1 cellular context compared by ENCODE assay signal in the genomic region with DNA sequence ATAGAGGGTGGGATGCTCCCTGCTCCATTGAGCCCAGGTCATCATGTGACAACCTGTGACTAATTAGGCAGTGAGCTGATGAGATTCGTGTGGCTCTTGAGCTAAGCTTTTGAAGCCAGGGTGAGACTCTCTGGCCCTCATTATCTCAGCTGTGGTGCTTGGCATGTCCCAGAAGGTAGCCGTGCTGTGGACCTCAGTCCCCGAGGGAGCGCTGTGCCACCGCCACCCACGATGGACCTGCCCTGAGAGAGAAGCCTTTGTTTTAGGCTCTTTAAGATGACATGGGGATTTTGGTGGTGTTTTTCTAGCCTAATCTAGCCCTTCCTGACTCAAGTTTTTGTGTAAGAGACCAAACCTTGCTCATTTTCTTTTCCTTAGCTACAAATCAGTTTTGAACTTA.
TF ChIP-seq lines count a peak whose summit lies in the region.

No MANE protein-coding gene starts in this region.

TF ChIP-seq in GM12878, 131 proteins besides CTCF, POLR2A, EP300 and RAD21 (continued from another document and continues in another):
- TF ChIP-seq, protein P1, sequence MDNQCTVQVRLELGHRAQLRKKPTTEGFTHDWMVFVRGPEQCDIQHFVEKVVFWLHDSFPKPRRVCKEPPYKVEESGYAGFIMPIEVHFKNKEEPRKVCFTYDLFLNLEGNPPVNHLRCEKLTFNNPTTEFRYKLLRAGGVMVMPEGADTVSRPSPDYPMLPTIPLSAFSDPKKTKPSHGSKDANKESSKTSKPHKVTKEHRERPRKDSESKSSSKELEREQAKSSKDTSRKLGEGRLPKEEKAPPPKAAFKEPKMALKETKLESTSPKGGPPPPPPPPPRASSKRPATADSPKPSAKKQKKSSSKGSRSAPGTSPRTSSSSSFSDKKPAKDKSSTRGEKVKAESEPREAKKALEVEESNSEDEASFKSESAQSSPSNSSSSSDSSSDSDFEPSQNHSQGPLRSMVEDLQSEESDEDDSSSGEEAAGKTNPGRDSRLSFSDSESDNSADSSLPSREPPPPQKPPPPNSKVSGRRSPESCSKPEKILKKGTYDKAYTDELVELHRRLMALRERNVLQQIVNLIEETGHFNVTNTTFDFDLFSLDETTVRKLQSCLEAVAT (IDR thresholded peaks at IDR 0.05) = 0 out of 2 replicates have a peak, but pooled peaks have one; percentile 29
- TF ChIP-seq, protein P2, sequence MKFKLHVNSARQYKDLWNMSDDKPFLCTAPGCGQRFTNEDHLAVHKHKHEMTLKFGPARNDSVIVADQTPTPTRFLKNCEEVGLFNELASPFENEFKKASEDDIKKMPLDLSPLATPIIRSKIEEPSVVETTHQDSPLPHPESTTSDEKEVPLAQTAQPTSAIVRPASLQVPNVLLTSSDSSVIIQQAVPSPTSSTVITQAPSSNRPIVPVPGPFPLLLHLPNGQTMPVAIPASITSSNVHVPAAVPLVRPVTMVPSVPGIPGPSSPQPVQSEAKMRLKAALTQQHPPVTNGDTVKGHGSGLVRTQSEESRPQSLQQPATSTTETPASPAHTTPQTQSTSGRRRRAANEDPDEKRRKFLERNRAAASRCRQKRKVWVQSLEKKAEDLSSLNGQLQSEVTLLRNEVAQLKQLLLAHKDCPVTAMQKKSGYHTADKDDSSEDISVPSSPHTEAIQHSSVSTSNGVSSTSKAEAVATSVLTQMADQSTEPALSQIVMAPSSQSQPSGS (IDR thresholded peaks at IDR 0.05; ENCODE audit: low read length) = no peak
- TF ChIP-seq, protein P3, sequence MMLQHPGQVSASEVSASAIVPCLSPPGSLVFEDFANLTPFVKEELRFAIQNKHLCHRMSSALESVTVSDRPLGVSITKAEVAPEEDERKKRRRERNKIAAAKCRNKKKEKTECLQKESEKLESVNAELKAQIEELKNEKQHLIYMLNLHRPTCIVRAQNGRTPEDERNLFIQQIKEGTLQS (IDR thresholded peaks at IDR 0.05; ENCODE audit: borderline replicate concordance, extremely low read depth, low read depth, low read length) = no peak
- TF ChIP-seq CBX5 (IDR thresholded peaks at IDR 0.05; ENCODE audit: low read depth) (no peak), JUND (IDR thresholded peaks at IDR 0.05; ENCODE audit: low read depth, low read length) (no peak), HDGF (IDR thresholded peaks at IDR 0.05) (no peak), CHD2 (IDR thresholded peaks at IDR 0.05; ENCODE audit: borderline replicate concordance, low read depth, low read length) (no peak), RAD51 (IDR thresholded peaks at IDR 0.05) (peak; percentile 67; the same call in 1 of the 2 replicates), GABPA (IDR thresholded peaks at IDR 0.05; ENCODE audit: low read depth) (no peak), KAT2A (conservative IDR thresholded peaks at IDR 0.05; ENCODE audit: control insufficient read depth, low read depth, low read length) (no peak), CREB1 (IDR thresholded peaks at IDR 0.05; ENCODE audit: low read depth) (no peak), SP1 (IDR thresholded peaks at IDR 0.05; ENCODE audit: low read depth, low read length) (peak; percentile 8), YBX1 (IDR thresholded peaks at IDR 0.05) (no peak), ZNF384 (IDR thresholded peaks at IDR 0.05; ENCODE audit: borderline replicate concordance, low read depth, low read length) (no peak), SREBF1 (IDR thresholded peaks at IDR 0.05; ENCODE audit: low read length) (no peak), BHLHE40 (IDR thresholded peaks at IDR 0.05; ENCODE audit: borderline replicate concordance in 1 of 2, low read depth in 2 of 2, low read length in 1 of 2) (peak in 1 of 2 experiments; percentile 60; a peak in 1 of 4 replicates), SMARCA5 (IDR thresholded peaks at IDR 0.05) (no peak), ATF7 (IDR thresholded peaks at IDR 0.05; ENCODE audit: low read depth) (0 out of 2 replicates have a peak, but pooled peaks have one; percentile 32), ZNF274 (IDR thresholded peaks at IDR 0.05; ENCODE audit: insufficient read depth, insufficient read length) (no peak), SPI1 (IDR thresholded peaks at IDR 0.05; ENCODE audit: borderline replicate concordance, insufficient read depth, low read depth, low read length) (no peak), ZZZ3 (IDR thresholded peaks at IDR 0.05; ENCODE audit: control insufficient read depth, insufficient read length, low read depth) (no peak)
- TF ChIP-seq, protein P4, sequence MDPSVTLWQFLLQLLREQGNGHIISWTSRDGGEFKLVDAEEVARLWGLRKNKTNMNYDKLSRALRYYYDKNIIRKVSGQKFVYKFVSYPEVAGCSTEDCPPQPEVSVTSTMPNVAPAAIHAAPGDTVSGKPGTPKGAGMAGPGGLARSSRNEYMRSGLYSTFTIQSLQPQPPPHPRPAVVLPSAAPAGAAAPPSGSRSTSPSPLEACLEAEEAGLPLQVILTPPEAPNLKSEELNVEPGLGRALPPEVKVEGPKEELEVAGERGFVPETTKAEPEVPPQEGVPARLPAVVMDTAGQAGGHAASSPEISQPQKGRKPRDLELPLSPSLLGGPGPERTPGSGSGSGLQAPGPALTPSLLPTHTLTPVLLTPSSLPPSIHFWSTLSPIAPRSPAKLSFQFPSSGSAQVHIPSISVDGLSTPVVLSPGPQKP (IDR thresholded peaks at IDR 0.05; ENCODE audit: low read depth, low read length) = no peak
- TF ChIP-seq, protein P5, sequence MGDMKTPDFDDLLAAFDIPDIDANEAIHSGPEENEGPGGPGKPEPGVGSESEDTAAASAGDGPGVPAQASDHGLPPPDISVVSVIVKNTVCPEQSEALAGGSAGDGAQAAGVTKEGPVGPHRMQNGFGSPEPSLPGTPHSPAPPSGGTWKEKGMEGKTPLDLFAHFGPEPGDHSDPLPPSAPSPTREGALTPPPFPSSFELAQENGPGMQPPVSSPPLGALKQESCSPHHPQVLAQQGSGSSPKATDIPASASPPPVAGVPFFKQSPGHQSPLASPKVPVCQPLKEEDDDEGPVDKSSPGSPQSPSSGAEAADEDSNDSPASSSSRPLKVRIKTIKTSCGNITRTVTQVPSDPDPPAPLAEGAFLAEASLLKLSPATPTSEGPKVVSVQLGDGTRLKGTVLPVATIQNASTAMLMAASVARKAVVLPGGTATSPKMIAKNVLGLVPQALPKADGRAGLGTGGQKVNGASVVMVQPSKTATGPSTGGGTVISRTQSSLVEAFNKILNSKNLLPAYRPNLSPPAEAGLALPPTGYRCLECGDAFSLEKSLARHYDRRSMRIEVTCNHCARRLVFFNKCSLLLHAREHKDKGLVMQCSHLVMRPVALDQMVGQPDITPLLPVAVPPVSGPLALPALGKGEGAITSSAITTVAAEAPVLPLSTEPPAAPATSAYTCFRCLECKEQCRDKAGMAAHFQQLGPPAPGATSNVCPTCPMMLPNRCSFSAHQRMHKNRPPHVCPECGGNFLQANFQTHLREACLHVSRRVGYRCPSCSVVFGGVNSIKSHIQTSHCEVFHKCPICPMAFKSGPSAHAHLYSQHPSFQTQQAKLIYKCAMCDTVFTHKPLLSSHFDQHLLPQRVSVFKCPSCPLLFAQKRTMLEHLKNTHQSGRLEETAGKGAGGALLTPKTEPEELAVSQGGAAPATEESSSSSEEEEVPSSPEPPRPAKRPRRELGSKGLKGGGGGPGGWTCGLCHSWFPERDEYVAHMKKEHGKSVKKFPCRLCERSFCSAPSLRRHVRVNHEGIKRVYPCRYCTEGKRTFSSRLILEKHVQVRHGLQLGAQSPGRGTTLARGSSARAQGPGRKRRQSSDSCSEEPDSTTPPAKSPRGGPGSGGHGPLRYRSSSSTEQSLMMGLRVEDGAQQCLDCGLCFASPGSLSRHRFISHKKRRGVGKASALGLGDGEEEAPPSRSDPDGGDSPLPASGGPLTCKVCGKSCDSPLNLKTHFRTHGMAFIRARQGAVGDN (IDR thresholded peaks at IDR 0.05) = peak; percentile 77
- TF ChIP-seq, protein P6, sequence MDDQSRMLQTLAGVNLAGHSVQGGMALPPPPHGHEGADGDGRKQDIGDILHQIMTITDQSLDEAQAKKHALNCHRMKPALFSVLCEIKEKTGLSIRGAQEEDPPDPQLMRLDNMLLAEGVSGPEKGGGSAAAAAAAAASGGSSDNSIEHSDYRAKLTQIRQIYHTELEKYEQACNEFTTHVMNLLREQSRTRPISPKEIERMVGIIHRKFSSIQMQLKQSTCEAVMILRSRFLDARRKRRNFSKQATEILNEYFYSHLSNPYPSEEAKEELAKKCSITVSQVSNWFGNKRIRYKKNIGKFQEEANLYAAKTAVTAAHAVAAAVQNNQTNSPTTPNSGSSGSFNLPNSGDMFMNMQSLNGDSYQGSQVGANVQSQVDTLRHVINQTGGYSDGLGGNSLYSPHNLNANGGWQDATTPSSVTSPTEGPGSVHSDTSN (IDR thresholded peaks at IDR 0.05; ENCODE audit: insufficient replicate concordance, low read depth, low read length) = no peak
- TF ChIP-seq, protein P7, sequence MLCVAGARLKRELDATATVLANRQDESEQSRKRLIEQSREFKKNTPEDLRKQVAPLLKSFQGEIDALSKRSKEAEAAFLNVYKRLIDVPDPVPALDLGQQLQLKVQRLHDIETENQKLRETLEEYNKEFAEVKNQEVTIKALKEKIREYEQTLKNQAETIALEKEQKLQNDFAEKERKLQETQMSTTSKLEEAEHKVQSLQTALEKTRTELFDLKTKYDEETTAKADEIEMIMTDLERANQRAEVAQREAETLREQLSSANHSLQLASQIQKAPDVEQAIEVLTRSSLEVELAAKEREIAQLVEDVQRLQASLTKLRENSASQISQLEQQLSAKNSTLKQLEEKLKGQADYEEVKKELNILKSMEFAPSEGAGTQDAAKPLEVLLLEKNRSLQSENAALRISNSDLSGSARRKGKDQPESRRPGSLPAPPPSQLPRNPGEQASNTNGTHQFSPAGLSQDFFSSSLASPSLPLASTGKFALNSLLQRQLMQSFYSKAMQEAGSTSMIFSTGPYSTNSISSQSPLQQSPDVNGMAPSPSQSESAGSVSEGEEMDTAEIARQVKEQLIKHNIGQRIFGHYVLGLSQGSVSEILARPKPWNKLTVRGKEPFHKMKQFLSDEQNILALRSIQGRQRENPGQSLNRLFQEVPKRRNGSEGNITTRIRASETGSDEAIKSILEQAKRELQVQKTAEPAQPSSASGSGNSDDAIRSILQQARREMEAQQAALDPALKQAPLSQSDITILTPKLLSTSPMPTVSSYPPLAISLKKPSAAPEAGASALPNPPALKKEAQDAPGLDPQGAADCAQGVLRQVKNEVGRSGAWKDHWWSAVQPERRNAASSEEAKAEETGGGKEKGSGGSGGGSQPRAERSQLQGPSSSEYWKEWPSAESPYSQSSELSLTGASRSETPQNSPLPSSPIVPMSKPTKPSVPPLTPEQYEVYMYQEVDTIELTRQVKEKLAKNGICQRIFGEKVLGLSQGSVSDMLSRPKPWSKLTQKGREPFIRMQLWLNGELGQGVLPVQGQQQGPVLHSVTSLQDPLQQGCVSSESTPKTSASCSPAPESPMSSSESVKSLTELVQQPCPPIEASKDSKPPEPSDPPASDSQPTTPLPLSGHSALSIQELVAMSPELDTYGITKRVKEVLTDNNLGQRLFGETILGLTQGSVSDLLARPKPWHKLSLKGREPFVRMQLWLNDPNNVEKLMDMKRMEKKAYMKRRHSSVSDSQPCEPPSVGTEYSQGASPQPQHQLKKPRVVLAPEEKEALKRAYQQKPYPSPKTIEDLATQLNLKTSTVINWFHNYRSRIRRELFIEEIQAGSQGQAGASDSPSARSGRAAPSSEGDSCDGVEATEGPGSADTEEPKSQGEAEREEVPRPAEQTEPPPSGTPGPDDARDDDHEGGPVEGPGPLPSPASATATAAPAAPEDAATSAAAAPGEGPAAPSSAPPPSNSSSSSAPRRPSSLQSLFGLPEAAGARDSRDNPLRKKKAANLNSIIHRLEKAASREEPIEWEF (IDR thresholded peaks at IDR 0.05; ENCODE audit: insufficient replicate concordance, low read depth, low read length) = no peak
- TF ChIP-seq, protein P8, sequence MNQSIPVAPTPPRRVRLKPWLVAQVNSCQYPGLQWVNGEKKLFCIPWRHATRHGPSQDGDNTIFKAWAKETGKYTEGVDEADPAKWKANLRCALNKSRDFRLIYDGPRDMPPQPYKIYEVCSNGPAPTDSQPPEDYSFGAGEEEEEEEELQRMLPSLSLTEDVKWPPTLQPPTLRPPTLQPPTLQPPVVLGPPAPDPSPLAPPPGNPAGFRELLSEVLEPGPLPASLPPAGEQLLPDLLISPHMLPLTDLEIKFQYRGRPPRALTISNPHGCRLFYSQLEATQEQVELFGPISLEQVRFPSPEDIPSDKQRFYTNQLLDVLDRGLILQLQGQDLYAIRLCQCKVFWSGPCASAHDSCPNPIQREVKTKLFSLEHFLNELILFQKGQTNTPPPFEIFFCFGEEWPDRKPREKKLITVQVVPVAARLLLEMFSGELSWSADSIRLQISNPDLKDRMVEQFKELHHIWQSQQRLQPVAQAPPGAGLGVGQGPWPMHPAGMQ (IDR thresholded peaks at IDR 0.05; ENCODE audit: borderline replicate concordance) = no peak
- TF ChIP-seq, protein P9, sequence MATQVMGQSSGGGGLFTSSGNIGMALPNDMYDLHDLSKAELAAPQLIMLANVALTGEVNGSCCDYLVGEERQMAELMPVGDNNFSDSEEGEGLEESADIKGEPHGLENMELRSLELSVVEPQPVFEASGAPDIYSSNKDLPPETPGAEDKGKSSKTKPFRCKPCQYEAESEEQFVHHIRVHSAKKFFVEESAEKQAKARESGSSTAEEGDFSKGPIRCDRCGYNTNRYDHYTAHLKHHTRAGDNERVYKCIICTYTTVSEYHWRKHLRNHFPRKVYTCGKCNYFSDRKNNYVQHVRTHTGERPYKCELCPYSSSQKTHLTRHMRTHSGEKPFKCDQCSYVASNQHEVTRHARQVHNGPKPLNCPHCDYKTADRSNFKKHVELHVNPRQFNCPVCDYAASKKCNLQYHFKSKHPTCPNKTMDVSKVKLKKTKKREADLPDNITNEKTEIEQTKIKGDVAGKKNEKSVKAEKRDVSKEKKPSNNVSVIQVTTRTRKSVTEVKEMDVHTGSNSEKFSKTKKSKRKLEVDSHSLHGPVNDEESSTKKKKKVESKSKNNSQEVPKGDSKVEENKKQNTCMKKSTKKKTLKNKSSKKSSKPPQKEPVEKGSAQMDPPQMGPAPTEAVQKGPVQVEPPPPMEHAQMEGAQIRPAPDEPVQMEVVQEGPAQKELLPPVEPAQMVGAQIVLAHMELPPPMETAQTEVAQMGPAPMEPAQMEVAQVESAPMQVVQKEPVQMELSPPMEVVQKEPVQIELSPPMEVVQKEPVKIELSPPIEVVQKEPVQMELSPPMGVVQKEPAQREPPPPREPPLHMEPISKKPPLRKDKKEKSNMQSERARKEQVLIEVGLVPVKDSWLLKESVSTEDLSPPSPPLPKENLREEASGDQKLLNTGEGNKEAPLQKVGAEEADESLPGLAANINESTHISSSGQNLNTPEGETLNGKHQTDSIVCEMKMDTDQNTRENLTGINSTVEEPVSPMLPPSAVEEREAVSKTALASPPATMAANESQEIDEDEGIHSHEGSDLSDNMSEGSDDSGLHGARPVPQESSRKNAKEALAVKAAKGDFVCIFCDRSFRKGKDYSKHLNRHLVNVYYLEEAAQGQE (IDR thresholded peaks at IDR 0.05; ENCODE audit: low read depth, low read length) = no peak
- TF ChIP-seq, protein P10, sequence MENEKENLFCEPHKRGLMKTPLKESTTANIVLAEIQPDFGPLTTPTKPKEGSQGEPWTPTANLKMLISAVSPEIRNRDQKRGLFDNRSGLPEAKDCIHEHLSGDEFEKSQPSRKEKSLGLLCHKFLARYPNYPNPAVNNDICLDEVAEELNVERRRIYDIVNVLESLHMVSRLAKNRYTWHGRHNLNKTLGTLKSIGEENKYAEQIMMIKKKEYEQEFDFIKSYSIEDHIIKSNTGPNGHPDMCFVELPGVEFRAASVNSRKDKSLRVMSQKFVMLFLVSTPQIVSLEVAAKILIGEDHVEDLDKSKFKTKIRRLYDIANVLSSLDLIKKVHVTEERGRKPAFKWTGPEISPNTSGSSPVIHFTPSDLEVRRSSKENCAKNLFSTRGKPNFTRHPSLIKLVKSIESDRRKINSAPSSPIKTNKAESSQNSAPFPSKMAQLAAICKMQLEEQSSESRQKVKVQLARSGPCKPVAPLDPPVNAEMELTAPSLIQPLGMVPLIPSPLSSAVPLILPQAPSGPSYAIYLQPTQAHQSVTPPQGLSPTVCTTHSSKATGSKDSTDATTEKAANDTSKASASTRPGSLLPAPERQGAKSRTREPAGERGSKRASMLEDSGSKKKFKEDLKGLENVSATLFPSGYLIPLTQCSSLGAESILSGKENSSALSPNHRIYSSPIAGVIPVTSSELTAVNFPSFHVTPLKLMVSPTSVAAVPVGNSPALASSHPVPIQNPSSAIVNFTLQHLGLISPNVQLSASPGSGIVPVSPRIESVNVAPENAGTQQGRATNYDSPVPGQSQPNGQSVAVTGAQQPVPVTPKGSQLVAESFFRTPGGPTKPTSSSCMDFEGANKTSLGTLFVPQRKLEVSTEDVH (IDR thresholded peaks at IDR 0.05; ENCODE audit: low read depth, partially characterized antibody) = no peak
